In the genomic region with DNA sequence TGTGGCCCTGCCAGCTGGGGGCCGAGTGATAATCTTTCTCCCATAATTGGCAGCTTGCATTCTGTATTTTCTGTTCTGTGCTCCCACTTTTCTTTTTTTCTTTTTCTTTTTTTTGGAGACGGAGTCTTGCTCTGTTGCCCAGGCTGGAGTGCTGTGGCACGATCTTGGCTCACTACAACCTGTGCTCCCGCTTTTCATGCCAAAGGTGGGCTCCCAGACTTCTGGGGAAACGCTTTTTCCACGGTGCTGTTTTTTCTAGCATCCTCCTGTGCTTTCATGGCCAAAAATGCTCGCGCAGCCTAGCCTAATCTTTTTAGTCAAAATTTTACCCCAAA, we compare ENCODE assay signal across 8 cellular contexts. TPM values are rescaled to one million over a fixed set of nuclear protein-coding genes. Genes with fewer than 3 reads are reported as not detected.
DNase-seq lines count a peak whose midpoint lies in the region; ATAC-seq and TF ChIP-seq lines count a peak whose summit lies in the region.

No MANE protein-coding gene starts in this region.

- H2AFZ ChIP-seq in neuronal stem cell (ENCODE audit: low read length), result peak overlapping the region; percentile 95

- H3K4me1 Mint-ChIP-seq in CD4-positive, alpha-beta T cell (ENCODE audit: low read depth), result peaks cover 43% of the 10 kb centered on the region

- H3K4me3 ChIP-seq in Panc1 (ENCODE audit: low read depth in 2 of 2, low read length in 2 of 2) (peak overlapping the region; percentile 83 to 89), epithelial cell of proximal tubule (ENCODE audit: low read depth, low read length) (peak overlapping the region; percentile 93), neuronal stem cell (ENCODE audit: low read length in 2 of 2) (peak overlapping the region; percentile 100)

- H3K9me3 ChIP-seq in CD4-positive, alpha-beta T cell (ENCODE audit: control insufficient read depth, low read length), result no peaks in the 10 kb centered on the region
- H3K9me3 ChIP-seq in Panc1 (ENCODE audit: control insufficient read depth, insufficient read depth, low read depth, low read length) (no peaks in the 10 kb centered on the region), neuronal stem cell (replicated peaks in 1 of 2; ENCODE audit: control insufficient read depth in 2 of 2, insufficient read depth in 1 of 2, low read depth in 1 of 2, low read length in 2 of 2) (peaks cover 0 to 23% of the 10 kb centered on the region in 2 donors)

- no peak overlapping the region for H2BK120ac ChIP-seq in neuronal stem cell (ENCODE audit: low read depth, low read length)

- H3K4me1 ChIP-seq in Panc1 (ENCODE audit: control insufficient read depth, insufficient read depth, low read length) (peaks cover 8% of the 10 kb centered on the region; the same call in 1 of the 2 replicates), neuronal stem cell (ENCODE audit: control insufficient read depth in 2 of 2, insufficient read depth in 1 of 2, low read depth in 1 of 2, low read length in 2 of 2) (peaks cover 0 to 1% of the 10 kb centered on the region in 2 donors)

- H3K9ac ChIP-seq in neuronal stem cell (ENCODE audit: low read depth, low read length, poor library complexity), result no peak overlapping the region

- DNase-seq in CD4-positive, alpha-beta T cell, result no peak
- DNase-seq in Panc1 (ENCODE audit: low read depth, low spot score), result no peak
- DNase-seq in epithelial cell of proximal tubule (ENCODE audit: low read depth), result no peak
- DNase-seq in neuronal stem cell (ENCODE audit: low spot score), result no peak
- DNase-seq in RKO (ENCODE audit: low spot score), result no peak
- no peak for DNase-seq in mucosa of gallbladder (ENCODE audit: low spot score)

- H3K36me3 ChIP-seq in Panc1 (ENCODE audit: control insufficient read depth, insufficient read depth, low read length) (peaks cover 5% of the 10 kb centered on the region), neuronal stem cell (replicated peaks in 1 of 2; ENCODE audit: control insufficient read depth in 2 of 2, insufficient read depth in 2 of 2, low read length in 2 of 2) (peaks cover 0 to 28% of the 10 kb centered on the region in 2 donors)

- H3K4me2 ChIP-seq in neuronal stem cell (ENCODE audit: insufficient read depth, low read length, poor library complexity, severe bottlenecking), result peak overlapping the region; percentile 49

- H3K27me3 ChIP-seq in CD4-positive, alpha-beta T cell (ENCODE audit: control insufficient read depth, insufficient read depth, low read length), result no peaks in the 10 kb centered on the region
- H3K27me3 ChIP-seq in Panc1 (ENCODE audit: control insufficient read depth, insufficient read depth, low read length), result no peaks in the 10 kb centered on the region
- no peaks in the 10 kb centered on the region for H3K27me3 ChIP-seq in neuronal stem cell (ENCODE audit: control insufficient read depth in 3 of 3, insufficient read depth in 3 of 3, low read depth in 1 of 3, low read length in 3 of 3)

- CTCF ChIA-PET in CD4-positive, alpha-beta T cell (lab: Charles Lee), result no interaction called here
- CTCF ChIA-PET in Panc1 (lab: Charles Lee), result no interaction called here

- no peak overlapping the region for H3K23ac ChIP-seq in neuronal stem cell (ENCODE audit: low read depth, low read length, poor library complexity)

- TF ChIP-seq CTCF in CD4-positive, alpha-beta T cell (IDR thresholded peaks at IDR 0.05), result no peak
- TF ChIP-seq CTCF in Panc1 (IDR thresholded peaks at IDR 0.05) (no peak), epithelial cell of proximal tubule (conservative IDR thresholded peaks at IDR 0.05; ENCODE audit: low read depth, low read length) (no peak)

- peak overlapping the region; percentile 88 for H3K27ac ChIP-seq in CD4-positive, alpha-beta T cell (ENCODE audit: low read depth, low read length)
- H3K27ac ChIP-seq in Panc1 (ENCODE audit: low read length) (peak overlapping the region; percentile 79), neuronal stem cell (replicated peaks; ENCODE audit: low read length) (peak overlapping the region; percentile 28)

- intact Hi-C loops in CD4-positive, alpha-beta T cell (cut with DNase I, micrococcal nuclease), result loop anchor here (2.0 to 10.0 kb wide), 10 partner anchors 142 to 1968 kb away; a partner anchor contains a TSS
- intact Hi-C loops in Panc1 (cut with micrococcal nuclease; ENCODE audit: unreplicated experiment), result no loop called here

- H3K27me3 Mint-ChIP-seq in CD4-positive, alpha-beta T cell, result no peaks in the 10 kb centered on the region

- peaks cover 43% of the 10 kb centered on the region for H3K36me3 Mint-ChIP-seq in CD4-positive, alpha-beta T cell (ENCODE audit: low read depth)

- POLR2A ChIA-PET in CD4-positive, alpha-beta T cell (lab: Charles Lee), result interaction anchor here (0.7 to 1.7 kb wide), 8 partner anchors 9 to 458 kb away, joined by 3 to 9 read pairs (median 4); a partner anchor contains a TSS
- POLR2A ChIA-PET in Panc1 (lab: Charles Lee), result no interaction called here

- no peak for ATAC-seq in CD4-positive, alpha-beta T cell (ENCODE audit: poor library complexity)
- ATAC-seq in Panc1 (peak; percentile 5; the same call in 1 of the 2 replicates), GM21737 (IDR thresholded peaks at IDR 0.05; ENCODE audit: unreplicated experiment) (no peak), HG03442 (IDR thresholded peaks at IDR 0.05; ENCODE audit: unreplicated experiment) (no peak)

- no peak overlapping the region for H2AK5ac ChIP-seq in neuronal stem cell (ENCODE audit: low read depth, low read length)

- no peak overlapping the region for H4K91ac ChIP-seq in neuronal stem cell (ENCODE audit: low read depth, low read length, poor library complexity)

- H3K27ac Mint-ChIP-seq in CD4-positive, alpha-beta T cell, result peak overlapping the region; percentile 96

- no CpG with 5 or more reads among the region's 8 CpGs for WGBS in neuronal stem cell (ENCODE audit: extremely low coverage in 2 of 2, insufficient read length in 2 of 2, insufficient replicate concordance in 1 of 2), 2 donors

- H3K18ac ChIP-seq in neuronal stem cell (ENCODE audit: low read length), result no peak overlapping the region

- no peak overlapping the region for H2BK5ac ChIP-seq in neuronal stem cell (ENCODE audit: low read length)

- no peak overlapping the region for H3K4ac ChIP-seq in neuronal stem cell (ENCODE audit: low read length)

- no peak overlapping the region for H2BK12ac ChIP-seq in neuronal stem cell (ENCODE audit: low read length)

- peaks cover 6% of the 10 kb centered on the region for H3K79me1 ChIP-seq in neuronal stem cell (ENCODE audit: low read depth, low read length)

- peaks cover 1% of the 10 kb centered on the region for H3K9me3 Mint-ChIP-seq in CD4-positive, alpha-beta T cell

- peak overlapping the region; percentile 31 for H3K14ac ChIP-seq in neuronal stem cell (ENCODE audit: low read length)

- no peak overlapping the region for H4K8ac ChIP-seq in neuronal stem cell (ENCODE audit: low read depth, low read length)

- in situ Hi-C loops in Panc1 (cut with HindIII; ENCODE audit: low pct_unique_long_range_greater_than_20kb, low sequenced_read_pairs), result no loop called here

- no peak overlapping the region for H2BK15ac ChIP-seq in neuronal stem cell (ENCODE audit: low read length)

- peak overlapping the region; percentile 99 for H3K4me3 Mint-ChIP-seq in CD4-positive, alpha-beta T cell

- no TSS peak for BruUV-seq in Panc1 (replicated peaks; lab: Mats Ljungman, UMichigan)

RNA-seq across cellular contexts. Expression of a gene that starts 0.6 kb away (rescaled TPM):
- 10 to 100 TPM; 65.6 to 68.8 TPM for total RNA-seq in CD4-positive, alpha-beta T cell
- total RNA-seq in Panc1 (2021; ENCODE audit: unreplicated experiment), result 49.9 TPM
- polyA plus RNA-seq in Panc1 (2012; ENCODE audit: insufficient read length), result 25.0 TPM
- total RNA-seq in epithelial cell of proximal tubule, result 20.0 and 21.3 TPM in 2 replicates
- polyA plus RNA-seq in neuronal stem cell (2013, experiment 1 of 2), result 22.2 TPM
- polyA plus RNA-seq in neuronal stem cell (2013, experiment 2 of 2), result 22.1 TPM
- total RNA-seq in mucosa of gallbladder, result 25.7 TPM

Comparison
In these comparisons a context has a peak if more than half of its experiments do, and no peak if none do; other contexts are left out.
1. H3K27ac ChIP-seq: peak in every context shown above with its lines; median percentile 88 in CD4-positive, alpha-beta T cell; 79 in Panc1; 28 in neuronal stem cell.